ENCODE assay signal across 24 cellular contexts in the genomic region with DNA sequence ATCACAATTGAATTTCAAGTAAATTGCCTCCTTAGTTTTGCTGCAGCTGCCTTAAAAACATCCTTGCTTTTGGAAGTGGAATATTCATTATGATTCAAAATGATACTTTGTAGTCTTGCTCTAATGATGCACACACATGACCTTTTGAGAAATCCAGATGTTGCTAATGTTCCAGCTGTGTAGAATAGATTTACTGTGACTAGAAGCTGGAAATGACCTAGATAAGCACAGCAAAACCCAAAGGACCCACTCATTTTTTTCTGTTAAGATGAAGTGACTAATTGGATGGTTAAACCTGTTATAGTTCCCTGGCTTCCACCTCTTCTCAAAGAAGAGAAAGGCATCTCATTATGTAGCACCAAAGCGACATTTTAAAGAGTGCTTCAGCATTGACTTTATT.
DNase-seq lines count a peak whose midpoint lies in the region; ATAC-seq, FAIRE-seq and TF ChIP-seq lines count a peak whose summit lies in the region.
"Had no signal": no experiment of that assay in that cellular context is flagged by ENCODE, and none has a peak within 500 bp of the region (broad histone marks: within the 10 kb centered on the region; RNA-seq: fewer than 3 reads in every experiment).

No MANE protein-coding gene starts in this region.

- peaks cover 9% of the 10 kb centered on the region for H3K9me3 Mint-ChIP-seq in stimulated activated memory B cell treated with anti-CD40 and anti-IgM and Interleukin-4, amounts not matched to agents 10 μg/mL and 1 μg/mL and 100 μg/mL, for 72 hours
- H3K9me3 Mint-ChIP-seq: GM23338 had no signal

- H3K9me2 ChIP-seq in OCI-LY7 (ENCODE audit: insufficient read depth, low read length) = no peaks in the 10 kb centered on the region

- no peaks in the 10 kb centered on the region for H3K27me3 ChIP-seq in tibial artery
- H3K27me3 ChIP-seq: Peyer's patch, SJCRH30 had no signal

- H3K27ac ChIP-seq in OCI-LY7 (ENCODE audit: low read depth, low read length, poor library complexity, severe bottlenecking) (peak overlapping the region; percentile 69), tibial artery (no peak overlapping the region)
- H3K27ac ChIP-seq: SJCRH30 had no signal

- TF ChIP-seq CTCF in GM12865 (IDR thresholded peaks at IDR 0.05; ENCODE audit: insufficient read depth, low read depth, low read length, missing control alignments) (no peak), OCI-LY7 (conservative IDR thresholded peaks at IDR 0.05; ENCODE audit: low read length) (no peak), tibial artery (IDR thresholded peaks at IDR 0.05) (no peak)

- CTCF ChIA-PET in OCI-LY7 (lab: Charles Lee; ENCODE audit: unreplicated experiment) = no interaction called here

- H3K36me3 ChIP-seq in OCI-LY7 (ENCODE audit: insufficient read depth, low read length) (no peaks in the 10 kb centered on the region), tibial artery (no peaks in the 10 kb centered on the region)
- H3K36me3 ChIP-seq: Peyer's patch, SJCRH30 had no signal

- TF ChIP-seq POLR2A in H54 (IDR thresholded peaks at IDR 0.05; ENCODE audit: low read depth, low read length) = no peak

- ATAC-seq in GM21529 (IDR thresholded peaks at IDR 0.05; ENCODE audit: unreplicated experiment) = peak; percentile 32
- ATAC-seq in stimulated activated memory B cell treated with anti-CD40 and anti-IgM and Interleukin-4, amounts not matched to agents 10 μg/mL and 1 μg/mL and 100 μg/mL, for 72 hours = peak; percentile 69
- ATAC-seq: GM23338, HepG2, K562 had no signal

- H3K27me3 Mint-ChIP-seq in stimulated activated memory B cell treated with anti-CD40 and anti-IgM and Interleukin-4, amounts not matched to agents 10 μg/mL and 1 μg/mL and 100 μg/mL, for 72 hours = no peaks in the 10 kb centered on the region

- H3K27ac Mint-ChIP-seq in stimulated activated memory B cell treated with anti-CD40 and anti-IgM and Interleukin-4, amounts not matched to agents 10 μg/mL and 1 μg/mL and 100 μg/mL, for 72 hours = peak overlapping the region; percentile 55
- H3K27ac Mint-ChIP-seq: CD4-positive, CD25-positive, alpha-beta regulatory T cell; GM23338 had no signal

- peak overlapping the region; percentile 67 for H3K4me2 ChIP-seq in OCI-LY7 (ENCODE audit: low read length)
- H3K4me2 ChIP-seq: GM23338 had no signal

- H3K4me1 Mint-ChIP-seq in stimulated activated memory B cell treated with anti-CD40 and anti-IgM and Interleukin-4, amounts not matched to agents 10 μg/mL and 1 μg/mL and 100 μg/mL, for 72 hours = peaks cover 63% of the 10 kb centered on the region
- H3K4me1 Mint-ChIP-seq: CD4-positive, CD25-positive, alpha-beta regulatory T cell; GM23338 had no signal

- H3K4me3 Mint-ChIP-seq in stimulated activated memory B cell treated with anti-CD40 and anti-IgM and Interleukin-4, amounts not matched to agents 10 μg/mL and 1 μg/mL and 100 μg/mL, for 72 hours = no peak overlapping the region
- H3K4me3 Mint-ChIP-seq: CD4-positive, CD25-positive, alpha-beta regulatory T cell; GM23338 had no signal

- FAIRE-seq in H54 (lab: Jason Lieb, UNC) = no peak
- FAIRE-seq: HepG2, K562 had no signal

- H3K4me3 ChIP-seq in GM12865 (ENCODE audit: low read depth, low read length) (no peak overlapping the region), OCI-LY7 (ENCODE audit: low read depth, low read length, poor library complexity, severe bottlenecking) (peak overlapping the region; percentile 41), tibial artery (no peak overlapping the region)
- H3K4me3 ChIP-seq: GM23338, K562, Peyer's patch, SJCRH30 had no signal

- H3K9me3 ChIP-seq in OCI-LY7 (ENCODE audit: low read length) (no peaks in the 10 kb centered on the region), tibial artery (no peaks in the 10 kb centered on the region)
- H3K9me3 ChIP-seq: Peyer's patch, SJCRH30 had no signal

- peaks cover 5% of the 10 kb centered on the region for H3K36me3 Mint-ChIP-seq in stimulated activated memory B cell treated with anti-CD40 and anti-IgM and Interleukin-4, amounts not matched to agents 10 μg/mL and 1 μg/mL and 100 μg/mL, for 72 hours
- H3K36me3 Mint-ChIP-seq: CD4-positive, CD25-positive, alpha-beta regulatory T cell had no signal

- POLR2A ChIA-PET in OCI-LY7 (lab: Charles Lee) = interaction anchor here (0.6 to 2.0 kb wide), 9 partner anchors 9 to 117 kb away, joined by 3 to 10 read pairs (median 3); a partner anchor contains a TSS

- peaks cover 49% of the 10 kb centered on the region for H3K4me1 ChIP-seq in OCI-LY7 (ENCODE audit: insufficient read depth, low read length, poor library complexity, severe bottlenecking)
- no peaks in the 10 kb centered on the region for H3K4me1 ChIP-seq in tibial artery
- H3K4me1 ChIP-seq: SJCRH30 had no signal

- H2AFZ ChIP-seq in OCI-LY7 (ENCODE audit: low read length) = peak overlapping the region; percentile 59; the same call in 1 of the 2 replicates
- H2AFZ ChIP-seq: GM23338 had no signal

- H4K20me1 ChIP-seq in OCI-LY7 (ENCODE audit: insufficient read depth, low read length) = no peaks in the 10 kb centered on the region

- intact Hi-C loops in OCI-LY7 (cut with micrococcal nuclease; ENCODE audit: unreplicated experiment) (loop anchor here (1.0 to 5.0 kb wide), 2 partner anchors 79 to 367 kb away; a partner anchor contains a TSS), tibial artery (cut with DNase I; ENCODE audit: low total_unique reads) (no loop called here)

- H3K79me2 ChIP-seq in OCI-LY7 (ENCODE audit: insufficient read depth, low read depth, low read length) = no peaks in the 10 kb centered on the region

- peak; percentile 50 for DNase-seq in GM12865 (ENCODE audit: low read depth)
- DNase-seq in OCI-LY7 (ENCODE audit: low spot score) = no peak
- DNase-seq in amygdala (lab: John Stamatoyannopoulos, UW) = no peak
- DNase-seq in tibial artery = no peak
- no peak for DNase-seq in H54 (ENCODE audit: insufficient read length, low spot score)
- DNase-seq: CD4-positive, CD25-positive, alpha-beta regulatory T cell; COR-L47; DMS79; HCEC 1CT; MM.1S; NCI-H1048; NCI-H1436; NCI-H187 treated with DMSO at 0.1 percent for 48 hours; NCI-H2107; NCI-H2227 treated with DMSO at 0.1 percent for 48 hours; NCI-H510A; Peyer's patch; SJCRH30; T-helper 1 cell had no signal

- BruUV-seq in OCI-LY7 (replicated peaks; lab: Mats Ljungman, UMichigan) = no TSS peak
